16 cellular contexts compared by ENCODE assay signal in the genomic region with DNA sequence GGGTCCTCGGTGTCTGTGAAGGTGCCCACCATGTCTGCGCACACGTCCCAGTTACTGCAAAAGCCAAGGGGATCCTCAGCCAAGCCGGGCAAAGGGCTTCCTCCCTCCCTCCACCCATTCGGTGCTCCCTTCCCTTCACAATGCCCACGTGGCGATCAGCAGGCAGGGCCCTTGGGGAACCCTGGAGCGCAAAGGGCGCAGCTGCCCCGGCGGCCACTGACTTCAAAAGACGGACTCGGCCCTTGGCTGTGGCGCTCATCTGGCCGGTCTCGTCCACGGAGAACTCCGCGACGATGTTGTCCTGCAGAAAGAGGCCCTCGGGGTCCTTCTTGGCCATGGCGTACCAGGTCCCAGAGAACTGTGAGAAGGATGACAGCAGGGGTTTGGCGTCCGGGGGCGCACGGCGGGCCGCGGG. TPM values are rescaled to one million over a fixed set of nuclear protein-coding genes. Genes with fewer than 3 reads are reported as not detected.
DNase-seq lines count a peak whose midpoint lies in the region; ATAC-seq and TF ChIP-seq lines count a peak whose summit lies in the region.
"Had no signal": no experiment of that assay in that cellular context is flagged by ENCODE, and none has a peak within 500 bp of the region (broad histone marks: within the 10 kb centered on the region; RNA-seq: fewer than 3 reads in every experiment).

No MANE protein-coding gene starts in this region.

- no peaks in the 10 kb centered on the region for H3K79me2 ChIP-seq in GM23338 (replicated peaks; ENCODE audit: insufficient read depth)

- TF ChIP-seq CTCF in GM23338 (conservative IDR thresholded peaks at IDR 0.05; ENCODE audit: low read depth in 2 of 2) (no peak), brain (conservative IDR thresholded peaks at IDR 0.05) (no peak), retinal pigment epithelial cell (conservative IDR thresholded peaks at IDR 0.05; ENCODE audit: low read depth, low read length) (no peak)

- H3K9me2 ChIP-seq in GM23338 (ENCODE audit: insufficient read depth): no peaks in the 10 kb centered on the region

- H3K4me3 Mint-ChIP-seq in GM23338 (peak overlapping the region; percentile 72), brain (peak overlapping the region in 3 of 5 experiments; percentile 39 to 64 (median 60))

- peaks cover 42% of the 10 kb centered on the region for H3K27me3 Mint-ChIP-seq in GM23338 (ENCODE audit: insufficient read depth, low read depth, poor library complexity)
- H3K27me3 Mint-ChIP-seq in brain: peaks cover 66% of the 10 kb centered on the region

- H3K4me1 ChIP-seq in GM23338 (ENCODE audit: insufficient read depth): peaks cover 10% of the 10 kb centered on the region; the same call in 1 of the 2 replicates
- H3K4me1 ChIP-seq: BLaER1 treated with 17β-estradiol and CSF1 and Interleukin-3, amounts not matched to agents 10 nM and 100 nM had no signal

- H3K36me3 ChIP-seq in GM23338 (ENCODE audit: insufficient read depth): no peaks in the 10 kb centered on the region
- H3K36me3 ChIP-seq: BLaER1 treated with 17β-estradiol and CSF1 and Interleukin-3, amounts not matched to agents 10 nM and 100 nM had no signal

- H3K27ac Mint-ChIP-seq in GM23338 (no peak overlapping the region), brain (no peak overlapping the region)

- intact Hi-C loops in left colon (cut with DNase I, micrococcal nuclease): no loop called here

- peak overlapping the region; percentile 65 for H3K4me3 ChIP-seq in GM23338
- H3K4me3 ChIP-seq in retinal pigment epithelial cell (ENCODE audit: low read length): peak overlapping the region; percentile 15
- H3K4me3 ChIP-seq: BLaER1 treated with 17β-estradiol and CSF1 and Interleukin-3, amounts not matched to agents 10 nM and 100 nM had no signal

- H3K4me1 Mint-ChIP-seq in GM23338: peaks cover 11% of the 10 kb centered on the region; the same call in 2 of the 3 replicates
- H3K4me1 Mint-ChIP-seq in brain: peaks cover 4% of the 10 kb centered on the region

- no peak overlapping the region for H3K27ac ChIP-seq in GM23338 (ENCODE audit: low read depth)
- H3K27ac ChIP-seq: BLaER1 treated with 17β-estradiol and CSF1 and Interleukin-3, amounts not matched to agents 10 nM and 100 nM had no signal

- no peaks in the 10 kb centered on the region for H3F3A ChIP-seq in GM23338 (replicated peaks; ENCODE audit: low read depth)

- H2AFZ ChIP-seq in GM23338: peak overlapping the region; percentile 95

- peak overlapping the region; percentile 89 for H3K4me2 ChIP-seq in GM23338
- H3K4me2 ChIP-seq: BLaER1 treated with 17β-estradiol and CSF1 and Interleukin-3, amounts not matched to agents 10 nM and 100 nM had no signal

- H3K9me3 Mint-ChIP-seq in GM23338: no peaks in the 10 kb centered on the region
- peaks cover 0 to 6% (median 0%) of the 10 kb centered on the region in 5 experiments for H3K9me3 Mint-ChIP-seq in brain

- H3K27me3 ChIP-seq in GM23338 (ENCODE audit: insufficient read depth): peaks cover 67% of the 10 kb centered on the region
- H3K27me3 ChIP-seq: BLaER1 treated with 17β-estradiol and CSF1 and Interleukin-3, amounts not matched to agents 10 nM and 100 nM had no signal

- H4K20me1 ChIP-seq in GM23338 (replicated peaks; ENCODE audit: insufficient read depth): peaks cover 3% of the 10 kb centered on the region; the same call in 1 of the 2 replicates
- H4K20me1 ChIP-seq: BLaER1 treated with 17β-estradiol and CSF1 and Interleukin-3, amounts not matched to agents 10 nM and 100 nM had no signal

- DNase-seq in GM23338 (ENCODE audit: low spot score) (peak; percentile 17), left colon (no peak), retinal pigment epithelial cell (ENCODE audit: low read depth) (no peak), pons (ENCODE audit: low spot score) (no peak), A172 (ENCODE audit: low spot score) (no peak), occipital lobe (lab: John Stamatoyannopoulos, UW) (no peak)
- DNase-seq: KBM-7, kidney glomerular epithelial cell, NCI-H2081 treated with DMSO at 0.1 percent for 48 hours, T-helper 9 cell had no signal

- ATAC-seq in GM23338 (peak; percentile 13), left colon (peak; percentile 19), GM21717 (IDR thresholded peaks at IDR 0.05; ENCODE audit: unreplicated experiment) (no peak)

- H3K36me3 Mint-ChIP-seq in GM23338 (ENCODE audit: low read depth) (no peaks in the 10 kb centered on the region), brain (no peaks in the 10 kb centered on the region)

TF ChIP-seq in GM23338, 12 proteins besides CTCF, POLR2A, EP300 and RAD21 (continues in another document):
- TF ChIP-seq CREB1 (CRISPR knock-in tag; IDR thresholded peaks at IDR 0.05; ENCODE audit: low read depth): no peak
- TF ChIP-seq ETS1 (IDR thresholded peaks at IDR 0.05): no peak
- no peak for TF ChIP-seq STAT1 (IDR thresholded peaks at IDR 0.05; ENCODE audit: unreplicated experiment)
- no peak for TF ChIP-seq ZNF331 (CRISPR knock-in tag; IDR thresholded peaks at IDR 0.05; ENCODE audit: low read depth)

RNA-seq across cellular contexts. Expression of gene RBP4, which starts 0.6 kb away (rescaled TPM):
- total RNA-seq in GM23338 (2014; rRNA removed; shearing (Covaris generic)): 0.23 and 1.0 TPM in 2 replicates
- polyA plus RNA-seq in GM23338 (2016; fragmentation: Nextera tagmentation; extraction: Ambion mirVana): 0.47 and 0.79 TPM in 2 replicates
- polyA plus RNA-seq in brain (ENCODE audit: insufficient read depth, low read depth, low replicate concordance): 22.2 TPM
- 10 to 100 TPM in 1 of 2 donors, 1 to 10 TPM in 1; 8.3 to 10.1 TPM for total RNA-seq in left colon
- total RNA-seq in A172 (2014; rRNA removed; shearing (Covaris generic)): not detected in 2 replicates
- total RNA-seq in occipital lobe: 1.4 TPM
- total RNA-seq: OCI-LY7 had no signal

RNA-seq across cellular contexts. Expression of gene PDE6C, which starts 11.9 kb away (rescaled TPM):
- not detected in 2 replicates for total RNA-seq in GM23338 (2014; rRNA removed; shearing (Covaris generic))
- 0.06 and 0.17 TPM in 2 replicates for polyA plus RNA-seq in GM23338 (2016; fragmentation: Nextera tagmentation; extraction: Ambion mirVana)
- polyA plus RNA-seq in brain (ENCODE audit: insufficient read depth, low read depth, low replicate concordance): not detected
- total RNA-seq in left colon: not detected
- total RNA-seq in A172 (2014; rRNA removed; shearing (Covaris generic)): not detected in 2 replicates
- total RNA-seq in occipital lobe: not detected
- total RNA-seq: posterior vena cava had no signal
- polyA plus RNA-seq: adipose tissue had no signal

RNA-seq across cellular contexts. Expression of gene FFAR4, which starts 34.0 kb away (rescaled TPM):
- not detected in 2 replicates for total RNA-seq in GM23338 (2014; rRNA removed; shearing (Covaris generic))
- polyA plus RNA-seq in GM23338 (2016; fragmentation: Nextera tagmentation; extraction: Ambion mirVana) (0.06 TPM in 1 of 2 replicates, not detected in the other), brain (ENCODE audit: insufficient read depth, low read depth, low replicate concordance) (0.78 TPM)
- total RNA-seq in left colon (10 to 100 TPM; 36.9 to 44.4 TPM), occipital lobe (not detected)
- not detected in 2 replicates for total RNA-seq in A172 (2014; rRNA removed; shearing (Covaris generic))
- total RNA-seq: OCI-LY7 had no signal

Comparison
In these comparisons a context has a peak if more than half of its experiments do, and no peak if none do; other contexts are left out.
1. RNA of gene FFAR4, which starts 34.0 kb away (total RNA-seq): 36.9 to 44.4 TPM in left colon; not detected in GM23338, not detected in A172 and not detected in occipital lobe (single experiment); every median in the first group is over 10 times any median in the second.